1 cellular context compared by ENCODE assay signal in genomic region chr10:4981722-4982471, GRCh38.
TF ChIP-seq lines count a peak whose summit lies in the region.

No MANE protein-coding gene starts in this region.

TF ChIP-seq in K562, 482 proteins besides CTCF, POLR2A, EP300 and RAD21 (continued from another document and continues in another):
- TF ChIP-seq RERE (CRISPR knock-in tag; IDR thresholded peaks at IDR 0.05; ENCODE audit: borderline replicate concordance) (no peak), NFIC (IDR thresholded peaks at IDR 0.05) (peak; percentile 54), DDX20 (tag; IDR thresholded peaks at IDR 0.05; ENCODE audit: low read depth) (no peak), ZNF586 (CRISPR knock-in tag; conservative IDR thresholded peaks at IDR 0.05) (no peak), TCF7 (IDR thresholded peaks at IDR 0.05; ENCODE audit: borderline replicate concordance) (no peak), ZNF347 (CRISPR knock-in tag; IDR thresholded peaks at IDR 0.05; ENCODE audit: low read depth) (no peak), SMC3 (conservative IDR thresholded peaks at IDR 0.05; ENCODE audit: insufficient read depth, low read depth, low read length) (peak; percentile 78), ZNF324 (CRISPR knock-in tag; IDR thresholded peaks at IDR 0.05) (no peak), MCM7 (IDR thresholded peaks at IDR 0.05) (no peak), CHAMP1 (IDR thresholded peaks at IDR 0.05) (peak; percentile 88), ZNF316 (IDR thresholded peaks at IDR 0.05) (no peak), GTF2A2 (tag; IDR thresholded peaks at IDR 0.05) (no peak), ZBTB1 (CRISPR knock-in tag; IDR thresholded peaks at IDR 0.05; ENCODE audit: borderline replicate concordance, low read depth) (no peak), ZNF407 (IDR thresholded peaks at IDR 0.05; ENCODE audit: low read depth) (no peak), GATAD2A (IDR thresholded peaks at IDR 0.05) (peak; percentile 86; the same call in 1 of the 2 replicates), MYC (IDR thresholded peaks at IDR 0.05; ENCODE audit: low read depth, low read length) (peak; percentile 48; the same call in 1 of the 2 replicates), MYC (CRISPR knock-in tag; IDR thresholded peaks at IDR 0.05; ENCODE audit: borderline replicate concordance, low read depth) (no peak), ZNF655 (CRISPR knock-in tag; IDR thresholded peaks at IDR 0.05) (no peak), NFATC3 (IDR thresholded peaks at IDR 0.05) (0 out of 2 replicates have a peak, but pooled peaks have one; percentile 67), RFX7 (CRISPR knock-in tag; IDR thresholded peaks at IDR 0.05) (no peak), TCF3 (CRISPR knock-in tag; IDR thresholded peaks at IDR 0.05) (peak; percentile 81), HMGN3 (IDR thresholded peaks at IDR 0.05; ENCODE audit: borderline replicate concordance, extremely low read depth, insufficient read length, low read depth, low read length) (peak; percentile 27), ZNF280A (IDR thresholded peaks at IDR 0.05; ENCODE audit: low read depth, partially characterized antibody) (no peak), DNMT1 (IDR thresholded peaks at IDR 0.05) (no peak), CAMTA2 (CRISPR knock-in tag; conservative IDR thresholded peaks at IDR 0.05) (no peak), POU5F1 (IDR thresholded peaks at IDR 0.05; ENCODE audit: borderline replicate concordance, low read depth, low read length, partially characterized antibody) (no peak), NFYB (IDR thresholded peaks at IDR 0.05; ENCODE audit: extremely low read depth, insufficient read length) (no peak), CBX3 (IDR thresholded peaks at IDR 0.05; ENCODE audit: borderline replicate concordance in 1 of 2, low read length in 2 of 2) (peak in 1 of 2 experiments; percentile 85; a peak in 2 of 3 replicates), MAX (CRISPR knock-in tag; IDR thresholded peaks at IDR 0.05) (peak; percentile 40; the same call in 1 of the 2 replicates), ZNF764 (CRISPR knock-in tag; IDR thresholded peaks at IDR 0.05; ENCODE audit: low read depth) (no peak), STAG1 (CRISPR knock-in tag; IDR thresholded peaks at IDR 0.05; ENCODE audit: borderline replicate concordance) (no peak), NCOR1 (IDR thresholded peaks at IDR 0.05) (peak; percentile 72), BRD9 (IDR thresholded peaks at IDR 0.05; ENCODE audit: low read depth, partially characterized antibody) (peak; percentile 47), KDM1A (IDR thresholded peaks at IDR 0.05) (peak; percentile 73 to 74; a peak in 3 of 4 replicates), NEUROD1 (IDR thresholded peaks at IDR 0.05; ENCODE audit: borderline replicate concordance, low read depth, low read length, partially characterized antibody) (peak; percentile 2), NFRKB (IDR thresholded peaks at IDR 0.05; ENCODE audit: low read depth) (no peak), ZBTB34 (CRISPR knock-in tag; IDR thresholded peaks at IDR 0.05) (no peak), NFE2 (IDR thresholded peaks at IDR 0.05; ENCODE audit: low read depth) (0 out of 2 replicates have a peak, but pooled peaks have one; percentile 38), CREM (IDR thresholded peaks at IDR 0.05; ENCODE audit: low read depth) (peak; percentile 55; the same call in 1 of the 2 replicates), CEBPG (CRISPR knock-in tag; IDR thresholded peaks at IDR 0.05) (no peak), CEBPG (tag; conservative IDR thresholded peaks at IDR 0.05 in 1 of 2, IDR thresholded peaks at IDR 0.05 in 1 of 2) (no peak), SMARCE1 (IDR thresholded peaks at IDR 0.05) (peak; percentile 65), RNF2 (IDR thresholded peaks at IDR 0.05) (peak; percentile 67; the same call in 1 of the 2 replicates), SMARCA4 (IDR thresholded peaks at IDR 0.05) (peak; percentile 88), FOXK1 (CRISPR knock-in tag; IDR thresholded peaks at IDR 0.05; ENCODE audit: borderline replicate concordance) (no peak), ATF7 (IDR thresholded peaks at IDR 0.05) (peak; percentile 63), ZNF830 (CRISPR knock-in tag; IDR thresholded peaks at IDR 0.05) (no peak)
